ENCODE assay signal across 22 cellular contexts in genomic region chr5:7376889-7377288, GRCh38.
DNase-seq lines count a peak whose midpoint lies in the region; TF ChIP-seq lines count a peak whose summit lies in the region.
"Had no signal": no experiment of that assay in that cellular context is flagged by ENCODE, and none has a peak within 500 bp of the region (broad histone marks: within the 10 kb centered on the region; RNA-seq: fewer than 3 reads in every experiment).

No MANE protein-coding gene starts in this region.

- H3K4me2 ChIP-seq in OCI-LY3 (ENCODE audit: low read length), result peak overlapping the region; percentile 48

- no peak for TF ChIP-seq CTCF in OCI-LY3 (IDR thresholded peaks at IDR 0.05; ENCODE audit: low read depth, low read length)

- no peak overlapping the region for H3K9ac ChIP-seq in OCI-LY3 (ENCODE audit: low read length)
- H3K9ac ChIP-seq: GM23248 had no signal

- H3K27ac ChIP-seq in OCI-LY3 (ENCODE audit: low read length), result peak overlapping the region; percentile 66
- H3K27ac ChIP-seq: C4-2B, GM23248, HL-60, Peyer's patch had no signal

- H3K36me3 ChIP-seq in OCI-LY3 (replicated peaks; ENCODE audit: low read depth, low read length), result no peaks in the 10 kb centered on the region
- H3K36me3 ChIP-seq: Peyer's patch had no signal

- DNase-seq in CD1c-positive myeloid dendritic cell (ENCODE audit: extremely low spot score), result peak; percentile 20
- DNase-seq in Kasumi-1 (lab: John Stamatoyannopoulos, UW), result peak; percentile 49 to 67
- peak; percentile 23 for DNase-seq in medulla oblongata (ENCODE audit: extremely low spot score)
- no peak for DNase-seq in NCI-H146 (lab: John Stamatoyannopoulos, UW)
- DNase-seq in stimulated activated CD4-positive, alpha-beta T cell treated with anti-CD3 and anti-CD28 coated beads, Interleukin-4, amount 100 ng/mL, for 24 hours, result no peak
- DNase-seq in SKM-1 (lab: John Stamatoyannopoulos, UW; ENCODE audit: unreplicated experiment), result no peak
- DNase-seq: COR-L47, DMS 273 treated with DMSO at 0.1 percent for 48 hours, DND-41, GM23248, HCEC 1CT, IMR-90, MM.1S, NCI-H187, NCI-H2107, NCI-H226, NCI-H524, NCI-H82, Peyer's patch had no signal

- H4K20me1 ChIP-seq in OCI-LY3 (ENCODE audit: insufficient read depth, low read length), result no peaks in the 10 kb centered on the region

- H3K27me3 ChIP-seq in OCI-LY3 (ENCODE audit: low read depth, low read length), result no peaks in the 10 kb centered on the region
- H3K27me3 ChIP-seq: Peyer's patch had no signal

- H2AFZ ChIP-seq in OCI-LY3 (ENCODE audit: low read depth, low read length), result no peak overlapping the region
- H2AFZ ChIP-seq: GM23248 had no signal

- H3K79me2 ChIP-seq in OCI-LY3 (ENCODE audit: low read length), result no peaks in the 10 kb centered on the region

- no peak overlapping the region for H3K4me3 ChIP-seq in OCI-LY3 (ENCODE audit: low read length)
- H3K4me3 ChIP-seq: GM23248, Peyer's patch had no signal

- H3K9me3 ChIP-seq in OCI-LY3 (ENCODE audit: insufficient read depth, low read length), result no peaks in the 10 kb centered on the region
- H3K9me3 ChIP-seq: Peyer's patch had no signal

- peaks cover 25% of the 10 kb centered on the region for H3K4me1 ChIP-seq in OCI-LY3 (ENCODE audit: low read length)
- H3K4me1 ChIP-seq: Peyer's patch had no signal

Comparison
In these comparisons a context has a peak if more than half of its experiments do, and no peak if none do; other contexts are left out.
1. DNase-seq: peak in CD1c-positive myeloid dendritic cell (single experiment), Kasumi-1 (2 of 2) and medulla oblongata (single experiment); none in NCI-H146 (single experiment), stimulated activated CD4-positive, alpha-beta T cell treated with anti-CD3 and anti-CD28 coated beads, Interleukin-4, amount 100 ng/mL, for 24 hours (single experiment) and SKM-1 (single experiment).